In genomic region chr7:91846436-91846835, GRCh38 we compare ENCODE assay signal across 26 cellular contexts.
"Had no signal": no experiment of that assay in that cellular context is flagged by ENCODE, and none has a peak within 500 bp of the region (broad histone marks: within the 10 kb centered on the region; RNA-seq: fewer than 3 reads in every experiment).

No MANE protein-coding gene starts in this region.

- H3K9me3 ChIP-seq: sigmoid colon had no signal

- H3K36me3 ChIP-seq: ascending aorta, esophagus muscularis mucosa, sigmoid colon, tibial artery had no signal

- H3K4me3 ChIP-seq: ascending aorta, esophagus muscularis mucosa, lung, sigmoid colon, spleen, tibial artery had no signal

- DNase-seq: activated B cell treated with CpG ODN at 0.5 μM for 24 hours; activated CD4-positive, alpha-beta memory T cell treated with anti-CD3 and anti-CD28 coated beads, Interleukin-2, amount 10 ng/mL, durations not matched to agents 7 days and 5 days; activated CD4-positive, alpha-beta T cell treated with anti-CD3 and anti-CD28 coated beads for 4 hours; activated CD8-positive, alpha-beta memory T cell treated with anti-CD3 and anti-CD28 coated beads, Interleukin-2, amount 10 ng/mL, durations not matched to agents 7 days and 5 days; activated naive CD4-positive, alpha-beta T cell treated with Interleukin-2 at 50 U/mL for 16 hours; activated naive CD8-positive, alpha-beta T cell treated with anti-CD3 and anti-CD28 coated beads, Interleukin-2, amount 10 ng/mL, durations not matched to agents 7 days and 5 days; dermis blood vessel endothelial cell; effector memory CD4-positive, alpha-beta T cell; foreskin melanocyte; glutamatergic neuron; hippocampal formation; nucleus accumbens; posterior cingulate gyrus; sigmoid colon; spleen; stimulated activated CD4-positive, alpha-beta T cell treated with anti-CD3 and anti-CD28 coated beads, Interleukin-4, amount 100 ng/mL, for 4 hours; stimulated activated naive B cell treated with anti-CD40 and anti-IgM and Interleukin-4, amounts not matched to agents 10 μg/mL and 1 μg/mL and 100 μg/mL, for 72 hours; tibial artery had no signal

- ATAC-seq: activated CD8-positive, alpha-beta memory T cell treated with anti-CD3 and anti-CD28 coated beads, Interleukin-2, amount 10 ng/mL, durations not matched to agents 7 days and 5 days; activated T-helper 17 cell treated with anti-CD3 and anti-CD28 coated beads, Interleukin-2, amount 50 U/mL, for 72 hours; left lobe of liver; stimulated activated naive B cell treated with anti-CD40 and anti-IgM and Interleukin-4, amounts not matched to agents 10 μg/mL and 1 μg/mL and 100 μg/mL, for 72 hours had no signal

- FAIRE-seq: bronchial epithelial cell, endothelial cell of umbilical vein, keratinocyte had no signal

- H3K27ac ChIP-seq: ascending aorta, esophagus muscularis mucosa, sigmoid colon, spleen, tibial artery had no signal
